8 cellular contexts compared by ENCODE assay signal in the genomic region with DNA sequence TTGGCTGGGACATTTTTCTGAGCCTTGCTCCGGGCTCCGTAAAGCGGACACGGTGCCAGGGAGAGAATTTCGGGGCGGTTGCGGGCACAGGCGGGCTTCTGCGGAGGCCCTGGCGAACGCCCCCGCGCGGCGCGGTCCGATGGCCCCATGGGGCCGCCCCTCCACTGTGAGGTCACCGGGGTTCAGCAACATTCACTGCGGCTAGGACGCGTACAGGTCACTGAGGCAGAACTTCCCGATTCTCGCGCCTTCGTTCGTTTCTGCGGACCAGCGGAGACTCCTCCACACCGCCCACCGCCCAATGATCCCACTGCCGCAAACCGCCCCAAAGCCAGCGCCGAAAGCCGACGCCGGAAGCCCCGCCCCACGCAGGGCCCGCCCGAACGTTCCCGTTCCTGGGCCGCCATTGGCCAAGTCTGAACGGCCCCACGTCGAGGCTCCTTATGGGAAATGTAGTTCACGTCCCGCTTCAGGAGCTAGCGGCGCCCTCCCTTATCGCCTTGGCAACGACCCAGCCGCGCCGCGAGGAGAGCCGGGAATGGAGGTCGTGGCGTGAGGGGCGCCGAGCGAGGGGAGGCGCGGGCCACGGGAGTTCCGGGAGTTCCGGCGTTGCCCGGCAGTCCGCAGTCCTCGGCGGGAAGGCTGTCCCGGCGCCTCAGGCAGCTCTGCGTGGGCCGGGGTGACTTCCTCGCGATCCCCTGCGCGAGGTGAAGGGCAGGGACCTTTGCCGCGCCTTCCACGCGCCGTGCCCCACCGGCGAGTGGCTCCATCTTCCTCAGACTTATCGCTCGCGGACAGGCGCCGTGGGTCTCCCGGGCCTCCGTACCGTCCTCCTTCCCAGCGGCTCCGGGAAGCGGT. TPM values are rescaled to one million over a fixed set of nuclear protein-coding genes. Genes with fewer than 3 reads are reported as not detected.
DNase-seq lines count a peak whose midpoint lies in the region; ATAC-seq, FAIRE-seq and TF ChIP-seq lines count a peak whose summit lies in the region.

Gene ZNF584, plus strand, starts transcription at position 498 of the 858 bp plus-strand sequence. CDS start 499 bp downstream, outside the sequence.

- H3K4me3 ChIP-seq in astrocyte of the cerebellum (ENCODE audit: low read depth, low read length) (peak within 1 kb of the TSS; percentile 93), rectal smooth muscle tissue (ENCODE audit: low read length) (peak within 1 kb of the TSS; percentile 95), aorta (ENCODE audit: low read length in 2 of 2) (peak within 1 kb of the TSS; percentile 79 to 80)

- TF ChIP-seq CTCF in astrocyte of the cerebellum (IDR thresholded peaks at IDR 0.05; ENCODE audit: low read depth, low read length, missing control alignments): no peak

- H3K4me1 ChIP-seq in rectal smooth muscle tissue (ENCODE audit: control insufficient read depth, insufficient read depth, low read length) (peaks cover 12% of the 10 kb centered on the region), aorta (ENCODE audit: control insufficient read depth in 1 of 2, insufficient read depth in 2 of 2, low read length in 2 of 2) (no peaks in the 10 kb centered on the region)

- ATAC-seq in HG02981 (IDR thresholded peaks at IDR 0.05; ENCODE audit: unreplicated experiment) (peak; percentile 94), aorta (ENCODE audit: low FRiP score) (peak; percentile 99)

- H3K9ac ChIP-seq in rectal smooth muscle tissue (ENCODE audit: low read length): peak within 1 kb of the TSS; percentile 82

- WGBS in aorta, 2 donors: 0% methylated on average over 83 to 100 of the region's 100 CpGs

- H3K27ac ChIP-seq in rectal smooth muscle tissue (ENCODE audit: low read depth, low read length): peak within 1 kb of the TSS; percentile 88
- peak within 1 kb of the TSS in 1 of 2 donors; percentile 87 for H3K27ac ChIP-seq in aorta (ENCODE audit: low read depth in 1 of 2, low read length in 2 of 2)

- intact Hi-C loops in aorta (cut with DNase I): no loop called here

- DNase-seq in GM18507 (ENCODE audit: extremely low spot score, insufficient read length, low read depth) (peak; percentile 91), NCI-H2029 (lab: John Stamatoyannopoulos, UW) (peak; percentile 95), T-helper 9 cell (peak; percentile 89), astrocyte of the cerebellum (ENCODE audit: low read depth) (peak; percentile 84), hepatic stellate cell (ENCODE audit: low spot score) (peak; percentile 97), aorta (peak; percentile 97 to 98)

- in situ Hi-C loops in astrocyte of the cerebellum (cut with HindIII; ENCODE audit: low sequenced_read_pairs): no loop called here

- no peaks in the 10 kb centered on the region for H3K27me3 ChIP-seq in rectal smooth muscle tissue (ENCODE audit: control insufficient read depth, insufficient read depth, low read length)
- no peaks in the 10 kb centered on the region for H3K27me3 ChIP-seq in aorta (ENCODE audit: control insufficient read depth in 1 of 2, insufficient read depth in 2 of 2, low read length in 1 of 2)

- no peaks in the 10 kb centered on the region for H3K36me3 ChIP-seq in rectal smooth muscle tissue (ENCODE audit: control insufficient read depth, insufficient read depth, low read length)
- no peaks in the 10 kb centered on the region for H3K36me3 ChIP-seq in aorta (ENCODE audit: control insufficient read depth in 1 of 2, insufficient read depth in 2 of 2, low read length in 1 of 2)

- H3K9me3 ChIP-seq in aorta (ENCODE audit: control insufficient read depth, low read length): no peaks in the 10 kb centered on the region

- FAIRE-seq in GM18507 (lab: Jason Lieb, UNC): peak; percentile 90

RNA-seq across cellular contexts. Expression of gene ZNF584, which starts in this region (rescaled TPM):
- 10 to 100 TPM; 11.8 to 13.4 TPM for total RNA-seq in aorta
- polyA plus RNA-seq in aorta: 10 to 100 TPM in 1 of 2 donors, under 1 TPM in 1; 0.75 to 10.3 TPM
